ENCODE assay signal across 11 cellular contexts in the genomic region with DNA sequence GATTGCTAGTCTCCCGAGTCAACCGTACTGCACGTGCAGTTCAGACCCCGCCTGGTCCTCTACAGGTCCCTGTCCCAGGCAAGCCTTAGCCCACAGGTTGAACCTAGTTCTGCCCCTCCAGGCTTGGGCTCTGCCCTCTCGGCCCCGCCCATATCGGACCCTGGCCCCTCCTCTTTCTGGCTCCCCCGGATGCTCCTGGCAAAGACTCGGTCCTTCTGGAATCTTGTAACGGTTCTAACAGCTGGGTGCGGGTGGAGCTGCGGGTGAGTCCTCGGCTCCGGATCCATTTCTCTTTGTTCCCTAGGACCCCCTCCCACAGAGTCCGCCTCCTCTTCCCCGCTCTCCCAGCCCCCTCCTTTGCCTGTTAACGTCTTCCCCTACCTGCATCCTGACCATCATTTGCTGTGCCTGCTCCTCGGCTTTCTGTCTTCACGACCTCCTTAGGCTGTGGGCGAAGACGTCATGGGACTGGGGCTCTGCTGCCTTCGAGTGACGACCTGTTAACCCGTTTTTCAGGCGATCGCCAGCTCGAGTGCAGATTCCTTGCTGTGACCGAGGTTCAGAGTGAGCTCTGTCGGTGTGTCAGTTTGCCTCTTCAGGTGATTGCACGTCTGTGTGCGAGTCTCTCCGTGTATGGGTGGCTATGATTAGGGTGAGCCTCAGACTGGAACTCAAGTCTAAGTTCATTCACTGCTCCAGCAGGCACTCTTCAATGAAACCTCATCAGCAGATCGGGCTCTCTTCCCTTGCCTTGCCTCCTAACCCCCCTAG. TPM values are rescaled to one million over a fixed set of nuclear protein-coding genes. Genes with fewer than 3 reads are reported as not detected.
DNase-seq lines count a peak whose midpoint lies in the region; TF ChIP-seq lines count a peak whose summit lies in the region.
"Had no signal": no experiment of that assay in that cellular context is flagged by ENCODE, and none has a peak within 500 bp of the region (broad histone marks: within the 10 kb centered on the region; RNA-seq: fewer than 3 reads in every experiment).

A gene with protein sequence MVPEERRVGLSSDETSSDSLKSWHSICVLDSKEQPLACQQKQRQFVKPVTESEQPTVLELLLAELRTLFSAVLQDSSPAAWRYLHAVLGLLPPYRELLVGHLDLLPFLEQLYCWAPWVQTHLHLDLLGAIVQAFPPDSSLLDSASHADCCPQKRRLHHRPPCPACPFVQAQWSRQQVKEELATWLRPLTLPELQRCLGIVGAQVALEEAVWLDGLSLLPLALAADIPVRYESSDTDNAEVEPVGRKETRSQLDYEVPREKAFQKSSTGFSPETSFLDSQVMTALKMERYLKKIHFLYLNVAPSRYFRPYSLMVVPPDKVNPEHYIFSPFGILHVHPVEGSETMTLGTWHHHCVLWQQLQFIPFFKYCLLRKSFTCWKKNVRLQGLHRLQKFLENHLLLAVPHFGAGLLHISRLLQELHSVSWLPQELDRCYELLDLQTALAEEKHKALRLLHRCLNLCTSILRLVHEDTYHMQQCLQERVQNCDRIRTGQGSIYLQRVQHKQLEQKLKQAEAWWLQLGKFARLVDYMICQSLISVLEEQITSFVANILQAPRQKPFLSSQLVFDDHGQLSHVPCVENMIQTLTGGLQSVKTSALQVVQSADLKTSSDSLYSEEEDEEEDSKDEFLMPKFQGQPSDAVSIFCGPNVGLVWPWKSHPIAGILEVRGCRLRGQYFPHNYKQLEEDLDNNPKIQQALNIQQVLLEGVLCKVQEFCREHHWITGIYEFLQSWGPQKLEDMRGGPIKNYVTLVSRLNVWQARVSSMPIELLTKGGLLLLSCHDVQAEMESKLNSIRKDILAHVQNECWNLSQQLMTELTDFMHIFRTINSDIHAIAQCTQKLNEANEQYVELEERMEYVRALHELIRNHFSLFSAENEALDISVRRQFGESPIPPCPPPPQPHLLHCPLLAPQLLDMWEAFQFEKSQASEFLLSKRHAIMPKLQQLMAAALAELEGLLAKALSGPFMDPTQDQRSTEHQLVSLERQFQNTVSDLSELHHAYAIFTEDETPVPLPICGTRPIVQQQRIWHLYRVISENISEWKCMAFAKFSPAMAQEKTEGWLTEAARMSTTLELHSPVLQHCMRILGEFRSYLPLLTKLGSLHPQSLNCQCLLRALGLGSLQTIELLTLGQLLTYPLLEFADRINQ (N-terminal part only) (plus strand): TSS at position 212 of the 771 bp plus-strand sequence. CDS start 936 bp downstream, outside the sequence.

- H3K27ac Mint-ChIP-seq in MCF 10A (ENCODE audit: low read depth, unreplicated experiment) (no peak within 1 kb of the TSS), endothelial cell (ENCODE audit: unreplicated experiment) (no peak within 1 kb of the TSS)
- H3K27ac Mint-ChIP-seq: nephron had no signal

- H4K20me1 ChIP-seq in mammary epithelial cell (ENCODE audit: insufficient read depth, low read length) = no peaks in the 10 kb centered on the region

- H3K9me3 ChIP-seq in mammary epithelial cell (replicated peaks; ENCODE audit: insufficient read depth, low read length) (no peaks in the 10 kb centered on the region), muscle layer of colon (ENCODE audit: low read length) (no peaks in the 10 kb centered on the region), vagina (no peaks in the 10 kb centered on the region)
- H3K9me3 ChIP-seq: gastrocnemius medialis had no signal

- WGBS in mammary epithelial cell (ENCODE audit: low coverage, missing lambda C conversion rate) = 74% methylated on average over 23 of the region's 33 CpGs

- in situ Hi-C loops in mammary epithelial cell (cut with MboI; ENCODE audit: low sequenced_read_pairs in 2 of 2) = no loop called here

- H3K27me3 Mint-ChIP-seq in MCF 10A (ENCODE audit: insufficient read depth, unreplicated experiment) (no peaks in the 10 kb centered on the region), endothelial cell (ENCODE audit: unreplicated experiment) (peaks cover 4% of the 10 kb centered on the region)

- H3K4me3 Mint-ChIP-seq in MCF 10A (ENCODE audit: unreplicated experiment) (no peak within 1 kb of the TSS), endothelial cell (ENCODE audit: unreplicated experiment) (peak within 1 kb of the TSS; percentile 48)
- H3K4me3 Mint-ChIP-seq: nephron had no signal

- H3K4me1 ChIP-seq in mammary epithelial cell (ENCODE audit: insufficient read depth, low read length) = no peaks in the 10 kb centered on the region
- peaks cover 14% of the 10 kb centered on the region for H3K4me1 ChIP-seq in muscle layer of colon (ENCODE audit: insufficient read depth, low read length)
- H3K4me1 ChIP-seq in vagina = peaks cover 9% of the 10 kb centered on the region
- H3K4me1 ChIP-seq: gastrocnemius medialis had no signal

- H3K27me3 ChIP-seq in mammary epithelial cell (ENCODE audit: insufficient read depth, low read length) (no peaks in the 10 kb centered on the region), muscle layer of colon (ENCODE audit: control insufficient read depth in 1 of 2, insufficient read depth in 2 of 2, low read length in 2 of 2) (no peaks in the 10 kb centered on the region), vagina (no peaks in the 10 kb centered on the region)
- H3K27me3 ChIP-seq: gastrocnemius medialis had no signal

- H3K36me3 Mint-ChIP-seq in MCF 10A (ENCODE audit: insufficient read depth, unreplicated experiment) (peaks cover 12% of the 10 kb centered on the region), endothelial cell (ENCODE audit: low read depth, unreplicated experiment) (peaks cover 12% of the 10 kb centered on the region)

- H3K36me3 ChIP-seq in mammary epithelial cell (ENCODE audit: insufficient read depth, low read length) (peaks cover 4% of the 10 kb centered on the region), muscle layer of colon (ENCODE audit: insufficient read depth, low read length) (peaks cover 6% of the 10 kb centered on the region), vagina (peaks cover 0 to 10% of the 10 kb centered on the region in 2 donors)

- no TSS peak for BruUV-seq in MCF 10A (replicated peaks; lab: Mats Ljungman, UMichigan)
- BruUV-seq in mammary epithelial cell (replicated peaks; lab: Mats Ljungman, UMichigan) = no TSS peak

- POLR2A ChIA-PET in MCF 10A (lab: Yijun Ruan, JAX) = interaction anchor here (0.6 to 2.3 kb wide), 5 partner anchors 14 to 109 kb away, joined by 3 to 8 read pairs (median 4); partner anchors contain the start of genes ARFIP2 and TIMM10B

- H3K4me1 Mint-ChIP-seq in MCF 10A (ENCODE audit: insufficient read depth, unreplicated experiment) = no peaks in the 10 kb centered on the region
- peaks cover 3% of the 10 kb centered on the region for H3K4me1 Mint-ChIP-seq in endothelial cell (ENCODE audit: unreplicated experiment)
- H3K4me1 Mint-ChIP-seq: nephron had no signal

- TF ChIP-seq CTCF in MCF 10A (IDR thresholded peaks at IDR 0.05; ENCODE audit: unreplicated experiment) = no peak
- TF ChIP-seq CTCF in mammary epithelial cell (conservative IDR thresholded peaks at IDR 0.05 in 1 of 2, IDR thresholded peaks at IDR 0.05 in 1 of 2; ENCODE audit: extremely low read depth in 1 of 2, insufficient read depth in 1 of 2, low read depth in 1 of 2, low read length in 2 of 2) = no peak
- no peak for TF ChIP-seq CTCF in endothelial cell (IDR thresholded peaks at IDR 0.05; ENCODE audit: unreplicated experiment)
- no peak for TF ChIP-seq CTCF in vagina (IDR thresholded peaks at IDR 0.05)

- DNase-seq in MCF 10A (ENCODE audit: unreplicated experiment) = no peak
- DNase-seq in mammary epithelial cell = no peak
- peak; percentile 21 for DNase-seq in endothelial cell (ENCODE audit: low spot score)
- no peak for DNase-seq in vagina (ENCODE audit: extremely low spot score in 2 of 2)
- no peak for DNase-seq in NCI-H1930 (lab: John Stamatoyannopoulos, UW)
- no peak for DNase-seq in NCI-H510A (lab: John Stamatoyannopoulos, UW)
- no peak for DNase-seq in NCI-H774 (lab: John Stamatoyannopoulos, UW)
- DNase-seq: gastrocnemius medialis, NCI-H2029 had no signal

- CTCF ChIA-PET in MCF 10A (lab: Yijun Ruan, JAX) = interaction anchor here (0.5 to 9.0 kb wide), 6 partner anchors 11 to 209 kb away, joined by 3 to 47 read pairs (median 5); no protein-coding TSS in a partner anchor
- CTCF ChIA-PET in mammary epithelial cell (lab: Charles Lee; ENCODE audit: low non-redundant PET) = interaction anchor here (0.6 kb wide), 1 partner anchor 1493 kb away, joined by 4 read pairs; no protein-coding TSS in a partner anchor

- H3K4me3 ChIP-seq in mammary epithelial cell (replicated peaks in 1 of 3; ENCODE audit: insufficient read depth in 1 of 3, low read depth in 2 of 3, low read length in 3 of 3) = no peak within 1 kb of the TSS
- peak within 1 kb of the TSS; percentile 28 to 30 for H3K4me3 ChIP-seq in muscle layer of colon (ENCODE audit: low read depth in 1 of 2, low read length in 2 of 2)
- peak within 1 kb of the TSS; percentile 13 to 33 for H3K4me3 ChIP-seq in vagina

- H2AFZ ChIP-seq in mammary epithelial cell (ENCODE audit: low read depth, low read length) = no peak within 1 kb of the TSS

- H3K9me3 Mint-ChIP-seq in MCF 10A (ENCODE audit: unreplicated experiment) (no peaks in the 10 kb centered on the region), endothelial cell (ENCODE audit: unreplicated experiment) (no peaks in the 10 kb centered on the region)
- H3K9me3 Mint-ChIP-seq: nephron had no signal

- no peak within 1 kb of the TSS for H3K9ac ChIP-seq in mammary epithelial cell (ENCODE audit: insufficient read depth, low read length)
- peak within 1 kb of the TSS; percentile 6 for H3K9ac ChIP-seq in muscle layer of colon (ENCODE audit: low read length)

- dilution Hi-C loops in mammary epithelial cell (cut with HindIII; ENCODE audit: low sequenced_read_pairs) = no loop called here

- TF ChIP-seq POLR2A in vagina (IDR thresholded peaks at IDR 0.05) = no peak

- H3K79me2 ChIP-seq in mammary epithelial cell (ENCODE audit: insufficient read depth, low read length) = no peaks in the 10 kb centered on the region

- intact Hi-C loops in MCF 10A (cut with micrococcal nuclease) = no loop called here
- intact Hi-C loops in mammary epithelial cell (cut with micrococcal nuclease) = no loop called here
- intact Hi-C loops in vagina (cut with DNase I) = no loop called here

- no peak within 1 kb of the TSS for H3K27ac ChIP-seq in mammary epithelial cell (ENCODE audit: insufficient read depth, low read depth, low read length)
- peak within 1 kb of the TSS; percentile 50 for H3K27ac ChIP-seq in muscle layer of colon (ENCODE audit: low read depth, low read length)
- H3K27ac ChIP-seq in vagina = peak within 1 kb of the TSS; percentile 46
- H3K27ac ChIP-seq: gastrocnemius medialis had no signal

- no peak within 1 kb of the TSS for H3K4me2 ChIP-seq in mammary epithelial cell (ENCODE audit: insufficient read depth, low read depth, low read length)

RNA-seq across cellular contexts. Expression of the gene that starts here (rescaled TPM):
- total RNA-seq in MCF 10A (2022) = 18.3 and 26.5 TPM in 2 replicates
- 1 to 10 TPM; 5.5 to 9.4 TPM for total RNA-seq in mammary epithelial cell
- polyA plus RNA-seq in mammary epithelial cell = 3.1 TPM
- 4.0 TPM for polyA minus RNA-seq in mammary epithelial cell
- total RNA-seq in endothelial cell (ENCODE audit: unreplicated experiment) = 8.5 TPM
- 17.2 TPM for total RNA-seq in vagina

Comparison
In these comparisons a context has a peak if more than half of its experiments do, and no peak if none do; other contexts are left out.
1. H3K4me3 ChIP-seq: peak in muscle layer of colon (2 of 2) and vagina (2 of 2); none in mammary epithelial cell (0 of 3).